In genomic region chr6:4253604-4254211, GRCh38 we compare ENCODE assay signal across 9 cellular contexts.
DNase-seq lines count a peak whose midpoint lies in the region; ATAC-seq, FAIRE-seq and TF ChIP-seq lines count a peak whose summit lies in the region.
"Had no signal": no experiment of that assay in that cellular context is flagged by ENCODE, and none has a peak within 500 bp of the region (broad histone marks: within the 10 kb centered on the region; RNA-seq: fewer than 3 reads in every experiment).

No MANE protein-coding gene starts in this region.

- intact Hi-C loops in Right ventricle myocardium inferior (cut with DNase I) = no loop called here
- intact Hi-C loops in left lung (cut with DNase I) = no loop called here

- in situ Hi-C loops in brain microvascular endothelial cell (cut with HindIII; ENCODE audit: low pct_ligation_motif_present, low sequenced_read_pairs) = no loop called here

- H3K27me3 ChIP-seq in right atrium auricular region (no peaks in the 10 kb centered on the region), brain microvascular endothelial cell (replicated peaks) (no peaks in the 10 kb centered on the region), left lung (no peaks in the 10 kb centered on the region)

- TF ChIP-seq CTCF in right atrium auricular region (IDR thresholded peaks at IDR 0.05) (peak in 1 of 2 donors; percentile 42), brain microvascular endothelial cell (IDR thresholded peaks at IDR 0.05; ENCODE audit: low read depth, low read length, missing control alignments) (peak; percentile 84), left lung (IDR thresholded peaks at IDR 0.05) (peak; percentile 27 to 47)

- peaks cover 0 to 15% of the 10 kb centered on the region in 2 donors for H3K4me1 ChIP-seq in right atrium auricular region
- peaks cover 0 to 9% of the 10 kb centered on the region in 2 donors for H3K4me1 ChIP-seq in left lung
- H3K4me1 ChIP-seq: Caco-2 had no signal

- H3K4me3 ChIP-seq in right atrium auricular region (no peak overlapping the region), brain microvascular endothelial cell (ENCODE audit: low read depth, low read length) (no peak overlapping the region), left lung (no peak overlapping the region)

- H3K27ac ChIP-seq in right atrium auricular region = peak overlapping the region in 1 of 2 donors; percentile 9
- no peak overlapping the region for H3K27ac ChIP-seq in brain microvascular endothelial cell
- H3K27ac ChIP-seq in left lung = peak overlapping the region in 1 of 2 donors; percentile 53

- peak; percentile 48 for ATAC-seq in Right ventricle myocardium inferior
- ATAC-seq in left lung = peak; percentile 74
- no peak for ATAC-seq in HG03469 (IDR thresholded peaks at IDR 0.05; ENCODE audit: unreplicated experiment)
- no peak for ATAC-seq in HG02642 (IDR thresholded peaks at IDR 0.05; ENCODE audit: poor library complexity, unreplicated experiment)

- DNase-seq in Right ventricle myocardium inferior (ENCODE audit: missing footprints) (no peak), right atrium auricular region (ENCODE audit: low spot score) (no peak), brain microvascular endothelial cell (peak; percentile 69), left lung (no peak), urothelium cell line (ENCODE audit: low spot score) (peak; percentile 53), NCI-H1694 (lab: John Stamatoyannopoulos, UW) (no peak)
- DNase-seq: Caco-2 had no signal

- H3K36me3 ChIP-seq in right atrium auricular region (no peaks in the 10 kb centered on the region), brain microvascular endothelial cell (replicated peaks) (no peaks in the 10 kb centered on the region), left lung (no peaks in the 10 kb centered on the region)

- H3K9me3 ChIP-seq in right atrium auricular region (no peaks in the 10 kb centered on the region), left lung (no peaks in the 10 kb centered on the region)
- H3K9me3 ChIP-seq: Caco-2 had no signal

- FAIRE-seq in urothelium cell line (lab: Jason Lieb, UNC) = no peak

Comparison
In these comparisons a context has a peak if more than half of its experiments do, and no peak if none do; other contexts are left out.
1. ATAC-seq: peak in Right ventricle myocardium inferior (single experiment) and left lung (single experiment); none in HG03469 (single experiment) and HG02642 (single experiment).
2. DNase-seq: peak in brain microvascular endothelial cell (single experiment) and urothelium cell line (single experiment); none in Right ventricle myocardium inferior (single experiment), right atrium auricular region (single experiment), left lung (0 of 2) and NCI-H1694 (single experiment).